In genomic region chr9:72524820-72525539, GRCh38 we compare ENCODE assay signal across 9 cellular contexts. TPM values are rescaled to one million over a fixed set of nuclear protein-coding genes. Genes with fewer than 3 reads are reported as not detected.
DNase-seq lines count a peak whose midpoint lies in the region; ATAC-seq, FAIRE-seq and TF ChIP-seq lines count a peak whose summit lies in the region.
"Had no signal": no experiment of that assay in that cellular context is flagged by ENCODE, and none has a peak within 500 bp of the region (broad histone marks: within the 10 kb centered on the region; RNA-seq: fewer than 3 reads in every experiment).

No MANE protein-coding gene starts in this region.

- no CpG with 5 or more reads among the region's 9 CpGs for WGBS in IMR-90 (ENCODE audit: extremely low coverage in 2 of 2, insufficient read length in 1 of 2), 2 experiments
- 38 to 40% methylated on average over 9 of the region's 9 CpGs for WGBS in body of pancreas, 2 donors
- 65 to 72% methylated on average over 9 of the region's 9 CpGs for WGBS in thyroid gland, 2 donors

- ATAC-seq in IMR-90 (ENCODE audit: low read depth) (peak; percentile 79), body of pancreas (peak; percentile 88), lower lobe of right lung (peak; percentile 70 to 72)

- peaks cover 0 to 8% of the 10 kb centered on the region in 2 experiments; a peak in 2 of 4 replicates for H3K79me1 ChIP-seq in IMR-90 (ENCODE audit: low read depth in 1 of 2, low read length in 2 of 2)

- peak overlapping the region; percentile 89 for H2BK5ac ChIP-seq in IMR-90 (ENCODE audit: low read depth, low read length, poor library complexity, severe bottlenecking)

- peak overlapping the region; percentile 93; the same call in 2 of the 3 replicates for H2BK15ac ChIP-seq in IMR-90 (ENCODE audit: low read depth, low read length)

- H2AFZ ChIP-seq in IMR-90 (replicated peaks; ENCODE audit: low read length, poor library complexity): peak overlapping the region; percentile 62

- H4K20me1 ChIP-seq in IMR-90 (ENCODE audit: insufficient read depth, low read length): no peaks in the 10 kb centered on the region

- peak; percentile 47 for FAIRE-seq in GM19239 (lab: Jason Lieb, UNC)

- DNase-seq in BJ (ENCODE audit: low read depth) (peak; percentile 97), GM19239 (ENCODE audit: insufficient read length, low spot score) (no peak), IMR-90 (peak; percentile 100), body of pancreas (peak; percentile 60 to 88 (median 82)), lower lobe of right lung (no peak), thyroid gland (peak; percentile 23 to 38), ascending aorta (ENCODE audit: low spot score in 2 of 2) (no peak)
- DNase-seq in activated CD8-positive, alpha-beta memory T cell treated with anti-CD3 and anti-CD28 coated beads, Interleukin-2, amount 50 U/mL, for 48 hours: no peak

- intact Hi-C loops in IMR-90 (cut with micrococcal nuclease): no loop called here
- intact Hi-C loops in body of pancreas (cut with DNase I): no loop called here
- intact Hi-C loops in lower lobe of right lung (cut with DNase I): no loop called here
- intact Hi-C loops in thyroid gland (cut with DNase I): no loop called here
- intact Hi-C loops in ascending aorta (cut with DNase I): no loop called here

- peak overlapping the region; percentile 75; the same call in 1 of the 2 replicates for H2AK5ac ChIP-seq in IMR-90 (ENCODE audit: low read depth, low read length)

- H3K27me3 ChIP-seq in BJ (ENCODE audit: control insufficient read depth, insufficient read depth, low read length) (no peaks in the 10 kb centered on the region), IMR-90 (ENCODE audit: control insufficient read depth, insufficient read depth, low read length) (no peaks in the 10 kb centered on the region), body of pancreas (no peaks in the 10 kb centered on the region), lower lobe of right lung (ENCODE audit: low read depth) (no peaks in the 10 kb centered on the region), thyroid gland (no peaks in the 10 kb centered on the region), ascending aorta (no peaks in the 10 kb centered on the region)

- H3K9ac ChIP-seq in IMR-90 (ENCODE audit: low read depth, low read length): no peak overlapping the region

- peak overlapping the region; percentile 94 for H2BK20ac ChIP-seq in IMR-90 (ENCODE audit: low read depth, low read length)

- H3K18ac ChIP-seq in IMR-90 (ENCODE audit: low read depth, low read length): peak overlapping the region; percentile 75; the same call in 1 of the 2 replicates

- no TSS peak for BruUV-seq in IMR-90 (replicated peaks; lab: Mats Ljungman, UMichigan)

- H3K9me3 ChIP-seq in IMR-90 (ENCODE audit: control insufficient read depth, insufficient read depth, low read length) (no peaks in the 10 kb centered on the region), body of pancreas (no peaks in the 10 kb centered on the region), lower lobe of right lung (no peaks in the 10 kb centered on the region), thyroid gland (no peaks in the 10 kb centered on the region), ascending aorta (no peaks in the 10 kb centered on the region)

- peak overlapping the region; percentile 87 for H4K91ac ChIP-seq in IMR-90 (ENCODE audit: insufficient read depth, low read depth, low read length)

- peak overlapping the region; percentile 90 for H3K4ac ChIP-seq in IMR-90 (ENCODE audit: low read depth, low read length)

- peak overlapping the region; percentile 90 for H3K27ac ChIP-seq in IMR-90 (ENCODE audit: insufficient read depth, low read length)
- H3K27ac ChIP-seq in body of pancreas: peak overlapping the region; percentile 49 to 69 (median 60)
- no peak overlapping the region for H3K27ac ChIP-seq in lower lobe of right lung
- no peak overlapping the region for H3K27ac ChIP-seq in thyroid gland
- peak overlapping the region in 1 of 2 donors; percentile 31 for H3K27ac ChIP-seq in ascending aorta

- TF ChIP-seq POLR2A in IMR-90 (IDR thresholded peaks at IDR 0.05; ENCODE audit: low read depth, low read length) (peak; percentile 57; the same call in 1 of the 2 replicates), body of pancreas (IDR thresholded peaks at IDR 0.05) (no peak), thyroid gland (IDR thresholded peaks at IDR 0.05) (no peak)

- H4K5ac ChIP-seq in IMR-90 (ENCODE audit: low read depth, low read length): peak overlapping the region; percentile 80

- H3K36me3 ChIP-seq in BJ (ENCODE audit: control insufficient read depth, insufficient read depth, low read length): no peaks in the 10 kb centered on the region
- no peaks in the 10 kb centered on the region for H3K36me3 ChIP-seq in IMR-90 (ENCODE audit: control insufficient read depth, insufficient read depth, low read length)
- H3K36me3 ChIP-seq in body of pancreas (replicated peaks in 1 of 2; ENCODE audit: insufficient read depth in 1 of 2, low read depth in 2 of 2): no peaks in the 10 kb centered on the region
- no peaks in the 10 kb centered on the region for H3K36me3 ChIP-seq in lower lobe of right lung
- no peaks in the 10 kb centered on the region for H3K36me3 ChIP-seq in thyroid gland
- no peaks in the 10 kb centered on the region for H3K36me3 ChIP-seq in ascending aorta

- CTCF ChIA-PET in BJ (lab: Yijun Ruan, JAX): no interaction called here
- CTCF ChIA-PET in IMR-90 (lab: Yijun Ruan, JAX): no interaction called here

- H3K23ac ChIP-seq in IMR-90 (ENCODE audit: low read depth, low read length): peak overlapping the region; percentile 55

- peak overlapping the region; percentile 92 for H2BK120ac ChIP-seq in IMR-90 (ENCODE audit: low read depth, low read length)

- peak overlapping the region; percentile 81; the same call in 1 of the 2 replicates for H3K56ac ChIP-seq in IMR-90 (ENCODE audit: extremely low read depth, insufficient read depth, low read length)

- peak overlapping the region; percentile 94 for H3K14ac ChIP-seq in IMR-90 (replicated peaks; ENCODE audit: low read depth, low read length)

- in situ Hi-C loops in IMR-90 (cut with MboI; ENCODE audit: low sequenced_read_pairs): no loop called here

- no peak overlapping the region for H3K4me3 ChIP-seq in BJ (ENCODE audit: low read depth, low read length)
- H3K4me3 ChIP-seq in IMR-90 (ENCODE audit: insufficient read depth, low read depth, low read length): no peak overlapping the region
- no peak overlapping the region for H3K4me3 ChIP-seq in body of pancreas
- H3K4me3 ChIP-seq in lower lobe of right lung: no peak overlapping the region
- H3K4me3 ChIP-seq in thyroid gland (replicated peaks in 1 of 3): no peak overlapping the region
- no peak overlapping the region for H3K4me3 ChIP-seq in ascending aorta

- TF ChIP-seq CTCF in BJ (IDR thresholded peaks at IDR 0.05; ENCODE audit: insufficient read depth, low read depth, low read length): no peak
- TF ChIP-seq CTCF in IMR-90 (conservative IDR thresholded peaks at IDR 0.05; ENCODE audit: low read depth, low read length): no peak
- TF ChIP-seq CTCF in body of pancreas (IDR thresholded peaks at IDR 0.05): no peak
- TF ChIP-seq CTCF in lower lobe of right lung (IDR thresholded peaks at IDR 0.05): no peak
- TF ChIP-seq CTCF in thyroid gland (IDR thresholded peaks at IDR 0.05): no peak
- no peak for TF ChIP-seq CTCF in ascending aorta (IDR thresholded peaks at IDR 0.05)

- dilution Hi-C loops in IMR-90 (cut with HindIII; ENCODE audit: low sequenced_read_pairs, unreplicated experiment): no loop called here

- POLR2A ChIA-PET in BJ (lab: Charles Lee) (no interaction called here), IMR-90 (lab: Charles Lee; ENCODE audit: unreplicated experiment) (interaction anchor here (0.6 kb wide), 2 partner anchors 163 to 167 kb away, joined by 3 to 4 read pairs; no protein-coding TSS in a partner anchor)

- H3K9me1 ChIP-seq in IMR-90 (ENCODE audit: insufficient read depth, low read length): peaks cover 11% of the 10 kb centered on the region

- H3K4me2 ChIP-seq in IMR-90 (ENCODE audit: low read depth, low read length): peak overlapping the region; percentile 31; the same call in 1 of the 2 replicates

- peak; percentile 13; the same call in 1 of the 2 replicates for TF ChIP-seq RAD21 in IMR-90 (IDR thresholded peaks at IDR 0.05; ENCODE audit: low read length)

- peak overlapping the region; percentile 51 to 90; a peak in 3 of 4 replicates for H4K8ac ChIP-seq in IMR-90 (ENCODE audit: low read depth in 2 of 2, low read length in 2 of 2)

- peak overlapping the region; percentile 11 for H2AK9ac ChIP-seq in IMR-90 (replicated peaks; ENCODE audit: low read depth, low read length, poor library complexity)

- H3K4me1 ChIP-seq in IMR-90 (ENCODE audit: control insufficient read depth, insufficient read depth, low read length): peaks cover 19% of the 10 kb centered on the region
- H3K4me1 ChIP-seq in body of pancreas: peaks cover 27% of the 10 kb centered on the region
- peaks cover 19% of the 10 kb centered on the region for H3K4me1 ChIP-seq in lower lobe of right lung
- peaks cover 0 to 14% of the 10 kb centered on the region in 2 donors for H3K4me1 ChIP-seq in thyroid gland
- H3K4me1 ChIP-seq in ascending aorta: peaks cover 0 to 2% of the 10 kb centered on the region in 2 donors

TF ChIP-seq in IMR-90, 13 proteins besides CTCF, POLR2A, EP300 and RAD21 (continues in another document):
- TF ChIP-seq, protein P1, sequence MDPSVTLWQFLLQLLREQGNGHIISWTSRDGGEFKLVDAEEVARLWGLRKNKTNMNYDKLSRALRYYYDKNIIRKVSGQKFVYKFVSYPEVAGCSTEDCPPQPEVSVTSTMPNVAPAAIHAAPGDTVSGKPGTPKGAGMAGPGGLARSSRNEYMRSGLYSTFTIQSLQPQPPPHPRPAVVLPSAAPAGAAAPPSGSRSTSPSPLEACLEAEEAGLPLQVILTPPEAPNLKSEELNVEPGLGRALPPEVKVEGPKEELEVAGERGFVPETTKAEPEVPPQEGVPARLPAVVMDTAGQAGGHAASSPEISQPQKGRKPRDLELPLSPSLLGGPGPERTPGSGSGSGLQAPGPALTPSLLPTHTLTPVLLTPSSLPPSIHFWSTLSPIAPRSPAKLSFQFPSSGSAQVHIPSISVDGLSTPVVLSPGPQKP (IDR thresholded peaks at IDR 0.05; ENCODE audit: borderline replicate concordance, low read depth, low read length): no peak
- TF ChIP-seq NFE2L2 (IDR thresholded peaks at IDR 0.05; ENCODE audit: low read depth, low read length) (peak; percentile 66), SMC3 (IDR thresholded peaks at IDR 0.05; ENCODE audit: low read depth, low read length) (no peak), MAFK (IDR thresholded peaks at IDR 0.05; ENCODE audit: low read depth, low read length) (peak; percentile 81), RFX5 (IDR thresholded peaks at IDR 0.05; ENCODE audit: low read depth, low read length) (no peak), MAZ (IDR thresholded peaks at IDR 0.05; ENCODE audit: borderline replicate concordance, low read depth, low read length) (0 out of 2 replicates have a peak, but pooled peaks have one; percentile 18), BHLHE40 (IDR thresholded peaks at IDR 0.05; ENCODE audit: low read depth, low read length) (peak; percentile 77)

RNA-seq across cellular contexts. Expression of gene TMC1, which starts 3.6 kb away (rescaled TPM):
- polyA plus RNA-seq in BJ (2011; rRNA removed) (1.2 and 1.3 TPM in 2 replicates), IMR-90 (2012; rRNA removed) (not detected in 2 replicates)
- 0.28 and 0.41 TPM in 2 replicates for polyA minus RNA-seq in BJ (2011; rRNA and poly(A)+ RNA removed)
- total RNA-seq in IMR-90 (2012; rRNA removed) (not detected in 2 replicates), body of pancreas (not detected), lower lobe of right lung (not detected), thyroid gland (under 1 TPM in 2 of 4 donors, not detected in 2; 0.11 to 0.13 TPM), ascending aorta (not detected)
- not detected in 2 replicates for polyA plus RNA-seq in IMR-90 (2012; cell fraction: cytosol; rRNA removed)
- 0.11 TPM in 1 of 2 replicates, not detected in the other for polyA plus RNA-seq in IMR-90 (2012; cell fraction: nucleus; rRNA removed; ENCODE audit: low replicate concordance)
- polyA plus RNA-seq: IgD-negative memory B cell had no signal

Comparison
In these comparisons a context has a peak if more than half of its experiments do, and no peak if none do; other contexts are left out.
1. DNase-seq: peak in BJ (single experiment), IMR-90 (single experiment), body of pancreas (4 of 4) and thyroid gland (2 of 2); none in GM19239 (single experiment), lower lobe of right lung (single experiment), ascending aorta (0 of 2) and activated CD8-positive, alpha-beta memory T cell treated with anti-CD3 and anti-CD28 coated beads, Interleukin-2, amount 50 U/mL, for 48 hours (single experiment).
2. H3K27ac ChIP-seq: peak in IMR-90 (single experiment) and body of pancreas (4 of 4); none in lower lobe of right lung (single experiment) and thyroid gland (0 of 3).
3. Peak in every context shown above with its lines, with median percentiles within 50 percentile points of each other: ATAC-seq.